In the genomic region with DNA sequence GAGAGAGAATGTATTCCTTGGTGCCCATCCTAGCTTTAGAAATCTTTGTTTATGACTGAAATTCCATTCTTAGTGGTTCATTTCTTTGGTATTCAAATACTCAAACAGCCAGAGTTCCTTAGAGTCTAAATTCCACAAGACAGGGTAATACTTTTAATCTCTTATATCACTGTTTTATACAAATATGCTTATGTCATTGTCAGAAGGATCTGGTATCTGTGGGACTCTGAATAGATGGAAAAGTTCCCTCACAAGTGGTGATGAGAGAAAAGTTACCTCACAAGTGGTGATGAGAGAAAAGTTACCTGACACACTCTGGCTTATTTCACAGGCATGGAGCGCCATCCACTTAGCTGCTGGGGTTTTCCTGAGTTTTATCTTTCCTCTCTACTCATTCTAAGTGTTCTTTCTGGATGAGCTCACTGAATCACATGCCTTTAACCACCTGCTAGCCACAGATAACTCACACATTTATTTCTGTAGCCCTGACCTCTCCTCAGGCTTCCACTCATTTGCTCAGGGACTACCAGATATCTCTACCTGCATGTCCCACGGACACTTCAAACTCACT, we compare ENCODE assay signal across 12 cellular contexts.
DNase-seq lines count a peak whose midpoint lies in the region; ATAC-seq, FAIRE-seq and TF ChIP-seq lines count a peak whose summit lies in the region.
"Had no signal": no experiment of that assay in that cellular context is flagged by ENCODE, and none has a peak within 500 bp of the region (broad histone marks: within the 10 kb centered on the region; RNA-seq: fewer than 3 reads in every experiment).

No MANE protein-coding gene starts in this region.

- no peak overlapping the region for H3K27ac ChIP-seq in MM.1S (ENCODE audit: low read length)
- H3K27ac ChIP-seq: transverse colon had no signal

- no peaks in the 10 kb centered on the region for H3K79me2 ChIP-seq in MM.1S (ENCODE audit: low read length)

- DNase-seq in GM04504 (ENCODE audit: low read depth) (peak; percentile 42), RCC 7860 (ENCODE audit: low spot score) (peak; percentile 89), fibroblast of mammary gland (ENCODE audit: low read depth) (peak; percentile 43), retinal pigment epithelial cell (ENCODE audit: low read depth) (peak; percentile 32), MM.1S (no peak), OCI-M2 (lab: John Stamatoyannopoulos, UW; ENCODE audit: unreplicated experiment) (no peak), COR-L47 (lab: John Stamatoyannopoulos, UW) (no peak)
- DNase-seq: activated naive CD8-positive, alpha-beta T cell treated with anti-CD3 and anti-CD28 coated beads for 36 hours; NCI-H524; posterior cingulate gyrus; transverse colon had no signal

- H3K4me3 ChIP-seq in fibroblast of mammary gland (ENCODE audit: control insufficient read depth, low read depth, low read length): no peak overlapping the region
- H3K4me3 ChIP-seq in retinal pigment epithelial cell (ENCODE audit: low read length): no peak overlapping the region
- H3K4me3 ChIP-seq in MM.1S (ENCODE audit: low read length): no peak overlapping the region
- H3K4me3 ChIP-seq: transverse colon had no signal

- peak; percentile 78 for FAIRE-seq in RCC 7860 (lab: Jason Lieb, UNC)

- no peaks in the 10 kb centered on the region for H3K9me3 ChIP-seq in MM.1S (replicated peaks; ENCODE audit: insufficient read depth, low read length)
- H3K9me3 ChIP-seq: transverse colon had no signal

- H3K4me2 ChIP-seq in MM.1S (ENCODE audit: low read depth, low read length): no peak overlapping the region

- no peaks in the 10 kb centered on the region for H3K4me1 ChIP-seq in MM.1S (ENCODE audit: low read length)
- H3K4me1 ChIP-seq: transverse colon had no signal

- H4K20me1 ChIP-seq in MM.1S (ENCODE audit: insufficient read depth, low read length): no peaks in the 10 kb centered on the region

- H3K9ac ChIP-seq in MM.1S (ENCODE audit: low read length): no peak overlapping the region

- ATAC-seq in GM18519 (IDR thresholded peaks at IDR 0.05; ENCODE audit: low FRiP score, unreplicated experiment): no peak

- H3K9me2 ChIP-seq in MM.1S (replicated peaks; ENCODE audit: insufficient read depth, low read length): no peaks in the 10 kb centered on the region

- TF ChIP-seq CTCF in fibroblast of mammary gland (conservative IDR thresholded peaks at IDR 0.05; ENCODE audit: control insufficient read depth, insufficient read depth, low read depth, low read length) (no peak), retinal pigment epithelial cell (conservative IDR thresholded peaks at IDR 0.05; ENCODE audit: low read depth, low read length) (no peak), MM.1S (IDR thresholded peaks at IDR 0.05; ENCODE audit: low read length) (no peak)

- H3K36me3 ChIP-seq in MM.1S (replicated peaks; ENCODE audit: insufficient read depth, low read length): no peaks in the 10 kb centered on the region
- H3K36me3 ChIP-seq: transverse colon had no signal

- H3F3A ChIP-seq in MM.1S (ENCODE audit: insufficient read depth, low read length): no peaks in the 10 kb centered on the region

- H3K27me3 ChIP-seq in MM.1S (replicated peaks; ENCODE audit: insufficient read depth, low read length): no peaks in the 10 kb centered on the region
- H3K27me3 ChIP-seq: transverse colon had no signal

- H2AFZ ChIP-seq in MM.1S (ENCODE audit: low read length): no peak overlapping the region

Comparison
In these comparisons a context has a peak if more than half of its experiments do, and no peak if none do; other contexts are left out.
1. DNase-seq: peak in GM04504 (single experiment), RCC 7860 (single experiment), fibroblast of mammary gland (single experiment) and retinal pigment epithelial cell (single experiment); none in MM.1S (single experiment), OCI-M2 (single experiment) and COR-L47 (single experiment).